In the genomic region with DNA sequence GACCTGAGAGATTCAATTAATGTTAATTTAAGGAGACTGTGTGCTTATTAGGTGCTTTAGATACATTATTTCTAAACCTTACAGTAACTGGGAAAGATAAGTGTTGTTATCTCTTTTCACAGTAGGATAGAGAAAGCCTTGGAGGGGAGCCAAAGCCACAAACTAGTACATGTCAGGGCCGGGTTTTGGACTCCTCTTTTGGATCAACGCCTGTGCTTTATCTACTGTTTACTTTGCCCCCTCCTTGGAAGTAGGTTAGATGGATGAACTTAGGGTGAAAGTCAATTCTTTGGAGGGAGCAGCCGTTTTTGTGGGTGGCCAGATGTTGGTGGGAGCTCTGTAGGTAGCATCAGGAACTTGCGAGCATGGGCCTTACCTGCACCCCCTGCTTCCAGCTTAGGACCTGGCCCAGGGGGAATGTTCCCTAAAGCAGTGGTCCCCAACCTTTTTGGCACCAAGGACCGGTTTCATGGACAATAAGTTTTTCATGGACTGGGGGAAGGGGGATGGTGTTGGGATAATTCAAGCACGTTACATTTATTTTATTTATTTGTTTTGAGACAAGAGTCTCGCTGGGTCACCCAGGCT, we compare ENCODE assay signal across 11 cellular contexts. TPM values are rescaled to one million over a fixed set of nuclear protein-coding genes. Genes with fewer than 3 reads are reported as not detected.
DNase-seq lines count a peak whose midpoint lies in the region; ATAC-seq and TF ChIP-seq lines count a peak whose summit lies in the region.
"Had no signal": no experiment of that assay in that cellular context is flagged by ENCODE, and none has a peak within 500 bp of the region (broad histone marks: within the 10 kb centered on the region; RNA-seq: fewer than 3 reads in every experiment).

No MANE protein-coding gene starts in this region.

- H3K9me3 Mint-ChIP-seq in activated CD4-positive, alpha-beta T cell treated with anti-CD3 and anti-CD28 coated beads, Interleukin-2, amount 10 ng/mL, durations not matched to agents 7 days and 5 days, result peaks cover 3% of the 10 kb centered on the region
- H3K9me3 Mint-ChIP-seq in progenitor cell of endocrine pancreas (ENCODE audit: low read depth), result peaks cover 4% of the 10 kb centered on the region

- H3K4me1 Mint-ChIP-seq in activated CD4-positive, alpha-beta T cell treated with anti-CD3 and anti-CD28 coated beads, Interleukin-2, amount 10 ng/mL, durations not matched to agents 7 days and 5 days, result peaks cover 43% of the 10 kb centered on the region
- H3K4me1 Mint-ChIP-seq in progenitor cell of endocrine pancreas (ENCODE audit: low read depth), result peaks cover 16% of the 10 kb centered on the region

- H3K27ac Mint-ChIP-seq in activated CD4-positive, alpha-beta T cell treated with anti-CD3 and anti-CD28 coated beads, Interleukin-2, amount 10 ng/mL, durations not matched to agents 7 days and 5 days, result no peak overlapping the region
- H3K27ac Mint-ChIP-seq in progenitor cell of endocrine pancreas, result no peak overlapping the region

- peak overlapping the region; percentile 81 for H3K4me3 Mint-ChIP-seq in activated CD4-positive, alpha-beta T cell treated with anti-CD3 and anti-CD28 coated beads, Interleukin-2, amount 10 ng/mL, durations not matched to agents 7 days and 5 days
- H3K4me3 Mint-ChIP-seq in progenitor cell of endocrine pancreas (ENCODE audit: low read depth), result peak overlapping the region; percentile 95

- POLR2A ChIA-PET in activated CD4-positive, alpha-beta T cell treated with anti-CD3 and anti-CD28 coated beads, Interleukin-2, amount 10 ng/mL, durations not matched to agents 7 days and 5 days (lab: Charles Lee), result no interaction called here

- ATAC-seq in HG02642 (IDR thresholded peaks at IDR 0.05; ENCODE audit: poor library complexity, unreplicated experiment) (no peak), GM18873 (IDR thresholded peaks at IDR 0.05; ENCODE audit: low FRiP score, unreplicated experiment) (no peak)
- ATAC-seq: left ventricle myocardium superior had no signal

- CTCF ChIA-PET in activated CD4-positive, alpha-beta T cell treated with anti-CD3 and anti-CD28 coated beads, Interleukin-2, amount 10 ng/mL, durations not matched to agents 7 days and 5 days (lab: Charles Lee), result no interaction called here
- CTCF ChIA-PET in mammary epithelial cell (lab: Charles Lee; ENCODE audit: low non-redundant PET), result interaction anchor here (0.5 kb wide), 1 partner anchor 31 kb away, joined by 3 read pairs; no protein-coding TSS in a partner anchor

- H2AFZ ChIP-seq in mammary epithelial cell (ENCODE audit: low read depth, low read length), result no peak overlapping the region

- dilution Hi-C loops in mammary epithelial cell (cut with HindIII; ENCODE audit: low sequenced_read_pairs), result loop anchor here (5.0 kb wide), 2 partner anchors 58 to 98 kb away; partner anchors contain the start of gene SERTAD4

- H3K9ac ChIP-seq in mammary epithelial cell (ENCODE audit: insufficient read depth, low read length), result no peak overlapping the region

- H3K27me3 Mint-ChIP-seq in activated CD4-positive, alpha-beta T cell treated with anti-CD3 and anti-CD28 coated beads, Interleukin-2, amount 10 ng/mL, durations not matched to agents 7 days and 5 days, result peaks cover 8% of the 10 kb centered on the region
- H3K27me3 Mint-ChIP-seq in progenitor cell of endocrine pancreas, result no peaks in the 10 kb centered on the region

- H3K36me3 Mint-ChIP-seq in activated CD4-positive, alpha-beta T cell treated with anti-CD3 and anti-CD28 coated beads, Interleukin-2, amount 10 ng/mL, durations not matched to agents 7 days and 5 days (ENCODE audit: low read depth), result no peaks in the 10 kb centered on the region
- H3K36me3 Mint-ChIP-seq in progenitor cell of endocrine pancreas (ENCODE audit: insufficient read depth), result no peaks in the 10 kb centered on the region
- H3K36me3 Mint-ChIP-seq: CD4-positive, CD25-positive, alpha-beta regulatory T cell had no signal

- H3K36me3 ChIP-seq in mammary epithelial cell (ENCODE audit: insufficient read depth, low read length), result no peaks in the 10 kb centered on the region

- DNase-seq in activated CD4-positive, alpha-beta T cell treated with anti-CD3 and anti-CD28 coated beads, Interleukin-2, amount 10 ng/mL, durations not matched to agents 7 days and 5 days, result no peak
- no peak for DNase-seq in activated CD4-positive, alpha-beta T cell treated with anti-CD3 and anti-CD28 coated beads for 48 hours
- peak; percentile 10 for DNase-seq in NCI-H2196 treated with DMSO at 0.1 percent for 48 hours (lab: John Stamatoyannopoulos, UW; ENCODE audit: unreplicated experiment)
- DNase-seq in mammary epithelial cell, result peak; percentile 8
- no peak for DNase-seq in progenitor cell of endocrine pancreas (ENCODE audit: low spot score, unreplicated experiment)
- DNase-seq in NCI-H187 (lab: John Stamatoyannopoulos, UW), result no peak
- DNase-seq: CD4-positive, CD25-positive, alpha-beta regulatory T cell; left ventricle myocardium superior; stimulated activated naive CD4-positive, alpha-beta T cell treated with Interleukin-2 at 50 U/mL for 16 hours had no signal

- 45% methylated on average over 7 of the region's 7 CpGs for WGBS in mammary epithelial cell (ENCODE audit: low coverage, missing lambda C conversion rate)

- intact Hi-C loops in mammary epithelial cell (cut with micrococcal nuclease), result loop anchor here (5.0 kb wide), 1 partner anchor 42 kb away; no protein-coding TSS in a partner anchor

- BruUV-seq in mammary epithelial cell (replicated peaks; lab: Mats Ljungman, UMichigan), result no TSS peak

- H3K27ac ChIP-seq in mammary epithelial cell (ENCODE audit: insufficient read depth, low read depth, low read length), result no peak overlapping the region

- no peaks in the 10 kb centered on the region for H3K27me3 ChIP-seq in mammary epithelial cell (ENCODE audit: insufficient read depth, low read length)

- H4K20me1 ChIP-seq in mammary epithelial cell (ENCODE audit: insufficient read depth, low read length), result no peaks in the 10 kb centered on the region

- H3K9me3 ChIP-seq in mammary epithelial cell (replicated peaks; ENCODE audit: insufficient read depth, low read length), result no peaks in the 10 kb centered on the region

- no peak overlapping the region for H3K4me3 ChIP-seq in mammary epithelial cell (replicated peaks in 1 of 3; ENCODE audit: insufficient read depth in 1 of 3, low read depth in 2 of 3, low read length in 3 of 3)

- no peaks in the 10 kb centered on the region for H3K79me2 ChIP-seq in mammary epithelial cell (ENCODE audit: insufficient read depth, low read length)

- peaks cover 30% of the 10 kb centered on the region for H3K4me1 ChIP-seq in mammary epithelial cell (ENCODE audit: insufficient read depth, low read length)

- in situ Hi-C loops in mammary epithelial cell (cut with MboI; ENCODE audit: low sequenced_read_pairs in 2 of 2), result no loop called here

- H3K4me2 ChIP-seq in mammary epithelial cell (ENCODE audit: insufficient read depth, low read depth, low read length), result peak overlapping the region; percentile 8

- no peak for TF ChIP-seq CTCF in mammary epithelial cell (conservative IDR thresholded peaks at IDR 0.05 in 1 of 2, IDR thresholded peaks at IDR 0.05 in 1 of 2; ENCODE audit: extremely low read depth in 1 of 2, insufficient read depth in 1 of 2, low read depth in 1 of 2, low read length in 2 of 2)
- no peak for TF ChIP-seq CTCF in progenitor cell of endocrine pancreas (IDR thresholded peaks at IDR 0.05; ENCODE audit: unreplicated experiment)

RNA-seq across cellular contexts. Expression of gene HHAT, which starts 1.7 kb away (rescaled TPM):
- total RNA-seq in activated CD4-positive, alpha-beta T cell treated with anti-CD3 and anti-CD28 coated beads, Interleukin-2, amount 10 ng/mL, durations not matched to agents 7 days and 5 days, result 1 to 10 TPM; 1.3 to 1.5 TPM
- 1 to 10 TPM; 1.8 to 9.8 TPM for total RNA-seq in mammary epithelial cell
- 1.8 TPM for polyA plus RNA-seq in mammary epithelial cell
- polyA minus RNA-seq in mammary epithelial cell, result not detected
- 13.7 and 14.7 TPM in 2 replicates for total RNA-seq in progenitor cell of endocrine pancreas

Comparison
In these comparisons a context has a peak if more than half of its experiments do, and no peak if none do; other contexts are left out.
1. DNase-seq: peak in NCI-H2196 treated with DMSO at 0.1 percent for 48 hours (single experiment) and mammary epithelial cell (single experiment); none in activated CD4-positive, alpha-beta T cell treated with anti-CD3 and anti-CD28 coated beads, Interleukin-2, amount 10 ng/mL, durations not matched to agents 7 days and 5 days (single experiment), activated CD4-positive, alpha-beta T cell treated with anti-CD3 and anti-CD28 coated beads for 48 hours (single experiment), progenitor cell of endocrine pancreas (single experiment) and NCI-H187 (0 of 2).